8 cellular contexts compared by ENCODE assay signal in genomic region chr12:123384994-123385376, GRCh38. TPM values are rescaled to one million over a fixed set of nuclear protein-coding genes. Genes with fewer than 3 reads are reported as not detected.
A peak's percentile ranks its signal among the peaks of the same experiment; 100 is the strongest.
DNase-seq lines count a peak whose midpoint lies in the region; ATAC-seq and TF ChIP-seq lines count a peak whose summit lies in the region.

No MANE protein-coding gene starts in this region.

- H3K9me2 ChIP-seq in DOHH2 (replicated peaks; ENCODE audit: control insufficient read depth, low read length) = no peaks in the 10 kb centered on the region

- DNase-seq in NCI-H69 (lab: John Stamatoyannopoulos, UW) (peak; percentile 35), osteoblast (ENCODE audit: insufficient read length, low spot score, missing footprints) (peak; percentile 93), SHP77 (lab: John Stamatoyannopoulos, UW) (no peak), DMS79 (lab: John Stamatoyannopoulos, UW) (no peak)

- H3K4me2 ChIP-seq in DOHH2 (ENCODE audit: low read length) (peak overlapping the region; percentile 99), osteoblast (ENCODE audit: insufficient read depth, low read length) (peak overlapping the region; percentile 90)

- peak overlapping the region; percentile 94 for H2AFZ ChIP-seq in osteoblast (ENCODE audit: low read length)

- H3K4me3 ChIP-seq in DOHH2 (ENCODE audit: low read length) (peak overlapping the region; percentile 100), endocrine pancreas (ENCODE audit: control insufficient read depth, insufficient read depth, low read length) (peak overlapping the region; percentile 0), osteoblast (ENCODE audit: insufficient read depth, low read length) (peak overlapping the region; percentile 96)

- H4K20me1 ChIP-seq in DOHH2 (ENCODE audit: control insufficient read depth, insufficient read depth, low read depth, low read length) (no peaks in the 10 kb centered on the region), osteoblast (ENCODE audit: insufficient read depth, low read length) (peaks cover 3% of the 10 kb centered on the region)

- H3K79me2 ChIP-seq in DOHH2 (ENCODE audit: control insufficient read depth, low read length) (peaks cover 49% of the 10 kb centered on the region), osteoblast (ENCODE audit: insufficient read depth, low read length) (peaks cover 44% of the 10 kb centered on the region)

- H3K9me3 ChIP-seq in DOHH2 (ENCODE audit: control insufficient read depth, insufficient read depth, low read length) (no peaks in the 10 kb centered on the region), endocrine pancreas (ENCODE audit: control insufficient read depth, low read length) (no peaks in the 10 kb centered on the region), osteoblast (ENCODE audit: low read depth, low read length) (no peaks in the 10 kb centered on the region)

- ATAC-seq in HG02610 (IDR thresholded peaks at IDR 0.05; ENCODE audit: unreplicated experiment) (no peak), HG02973 (IDR thresholded peaks at IDR 0.05; ENCODE audit: unreplicated experiment) (no peak)

- peaks cover 5% of the 10 kb centered on the region for H3K36me3 ChIP-seq in DOHH2 (ENCODE audit: control insufficient read depth, low read length)
- no peaks in the 10 kb centered on the region for H3K36me3 ChIP-seq in endocrine pancreas (ENCODE audit: control insufficient read depth, insufficient read depth, low read length)
- H3K36me3 ChIP-seq in osteoblast (ENCODE audit: insufficient read depth, low read length) = no peaks in the 10 kb centered on the region

- H3K27me3 ChIP-seq in DOHH2 (ENCODE audit: control insufficient read depth, low read length) (no peaks in the 10 kb centered on the region; the same call in 1 of the 2 replicates), endocrine pancreas (ENCODE audit: control insufficient read depth, insufficient read depth, low read length) (no peaks in the 10 kb centered on the region), osteoblast (ENCODE audit: insufficient read depth, low read length) (no peaks in the 10 kb centered on the region)

- H3K4me1 ChIP-seq in DOHH2 (ENCODE audit: control insufficient read depth, low read length) (peaks cover 21% of the 10 kb centered on the region), endocrine pancreas (ENCODE audit: control insufficient read depth, insufficient read depth, low read length) (no peaks in the 10 kb centered on the region), osteoblast (ENCODE audit: insufficient read depth, low read length) (peaks cover 9% of the 10 kb centered on the region)

- H3K27ac ChIP-seq in DOHH2 (ENCODE audit: low read depth, low read length) (no peak overlapping the region), osteoblast (ENCODE audit: low read depth, low read length) (peak overlapping the region; percentile 71)

- TF ChIP-seq CTCF in DOHH2 (IDR thresholded peaks at IDR 0.05; ENCODE audit: low read depth, low read length, poor library complexity, severe bottlenecking) = no peak
- no peak for TF ChIP-seq CTCF in osteoblast (IDR thresholded peaks at IDR 0.05; ENCODE audit: extremely low read depth, low read depth, low read length)

- no peak overlapping the region for H3K9ac ChIP-seq in endocrine pancreas (ENCODE audit: control insufficient read depth, insufficient read depth, low read length)

- H3F3A ChIP-seq in DOHH2 (ENCODE audit: control insufficient read depth, insufficient read depth) = peaks cover 3% of the 10 kb centered on the region

RNA-seq across cellular contexts. Expression of gene KMT5A, which starts 1.1 kb away (rescaled TPM):
- 49.6 and 51.0 TPM in 2 replicates for total RNA-seq in osteoblast

RNA-seq across cellular contexts. Expression of gene SBNO1, which starts 20.3 kb away (rescaled TPM):
- total RNA-seq in osteoblast = 28.6 and 30.4 TPM in 2 replicates

RNA-seq across cellular contexts. Expression of gene RILPL2, which starts 51.5 kb away (rescaled TPM):
- 5.1 and 5.3 TPM in 2 replicates for total RNA-seq in osteoblast

Comparison
In these comparisons a context has a peak if more than half of its experiments do, and no peak if none do; other contexts are left out.
1. H3K4me3 ChIP-seq: peak in every context shown above with its lines; median percentile 100 in DOHH2; 96 in osteoblast; 0 in endocrine pancreas.
2. DNase-seq: peak in NCI-H69 (single experiment) and osteoblast (single experiment); none in SHP77 (0 of 2) and DMS79 (single experiment).